In the genomic region with DNA sequence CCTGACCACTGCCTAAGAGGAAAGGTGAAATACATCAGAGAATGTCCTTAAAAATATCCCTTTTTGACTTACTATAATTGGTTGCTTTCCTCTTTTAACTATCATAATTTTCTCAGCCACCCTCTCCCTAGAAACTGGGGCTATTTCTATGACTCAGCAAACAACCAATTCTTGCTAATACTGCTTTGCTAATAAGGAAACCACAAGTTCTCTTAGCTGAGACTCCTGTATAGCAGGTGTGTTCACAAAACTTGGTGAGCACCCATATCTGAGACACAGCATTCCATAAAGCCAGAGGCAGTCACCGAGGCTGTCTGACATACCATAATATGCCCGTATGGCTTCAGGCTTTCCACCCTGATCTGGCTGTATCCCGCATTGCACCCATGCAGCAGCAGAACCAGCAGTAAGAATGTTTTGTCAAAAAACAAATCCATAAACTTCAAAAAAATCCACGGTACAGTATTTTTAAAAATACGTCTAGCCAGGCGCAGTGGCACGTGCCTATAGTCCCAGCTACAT, we compare ENCODE assay signal across 16 cellular contexts.
DNase-seq lines count a peak whose midpoint lies in the region; ATAC-seq and TF ChIP-seq lines count a peak whose summit lies in the region.
"Had no signal": no experiment of that assay in that cellular context is flagged by ENCODE, and none has a peak within 500 bp of the region (broad histone marks: within the 10 kb centered on the region; RNA-seq: fewer than 3 reads in every experiment).

No MANE protein-coding gene starts in this region.

- no peaks in the 10 kb centered on the region for H3F3A ChIP-seq in MM.1S (ENCODE audit: insufficient read depth, low read length)

- no peaks in the 10 kb centered on the region for H3K27me3 ChIP-seq in MM.1S (replicated peaks; ENCODE audit: insufficient read depth, low read length)

- peaks cover 19% of the 10 kb centered on the region for H3K4me1 ChIP-seq in MM.1S (ENCODE audit: low read length)
- H3K4me1 ChIP-seq: upper lobe of right lung had no signal

- H3K4me2 ChIP-seq in MM.1S (ENCODE audit: low read depth, low read length) = peak overlapping the region; percentile 7

- no peaks in the 10 kb centered on the region for H3K9me3 ChIP-seq in MM.1S (replicated peaks; ENCODE audit: insufficient read depth, low read length)
- H3K9me3 ChIP-seq: upper lobe of right lung had no signal

- H3K9me3 Mint-ChIP-seq in natural killer cell treated with Interleukin-12 subunit alpha and Interleukin-12 subunit beta and Interleukin-15 and Interleukin-18, amount 100 ng/mL, for 72 hours = no peaks in the 10 kb centered on the region
- H3K9me3 Mint-ChIP-seq in stimulated activated effector memory CD8-positive, alpha-beta T cell treated with anti-CD3 and anti-CD28 coated beads, Interleukin-12 subunit alpha, Interleukin-12 subunit beta, amount 100 ng/mL, for 72 hours = no peaks in the 10 kb centered on the region
- H3K9me3 Mint-ChIP-seq: activated naive CD8-positive, alpha-beta T cell treated with anti-CD3 and anti-CD28 coated beads, Interleukin-2, amount 10 ng/mL, durations not matched to agents 7 days and 5 days; mesothelial cell of epicardium had no signal

- H3K27me3 Mint-ChIP-seq in natural killer cell treated with Interleukin-12 subunit alpha and Interleukin-12 subunit beta and Interleukin-15 and Interleukin-18, amount 100 ng/mL, for 72 hours = peaks cover 23 to 59% of the 10 kb centered on the region in 2 donors

- H3K9me2 ChIP-seq in MM.1S (replicated peaks; ENCODE audit: insufficient read depth, low read length) = no peaks in the 10 kb centered on the region

- H3K4me3 ChIP-seq in GM12864 (ENCODE audit: low read depth, low read length) = no peak overlapping the region
- no peak overlapping the region for H3K4me3 ChIP-seq in MM.1S (ENCODE audit: low read length)
- no peak overlapping the region for H3K4me3 ChIP-seq in foreskin fibroblast (ENCODE audit: low read depth in 1 of 2, low read length in 2 of 2)
- H3K4me3 ChIP-seq: upper lobe of right lung had no signal

- H2AFZ ChIP-seq in MM.1S (ENCODE audit: low read length) = no peak overlapping the region

- no peak for TF ChIP-seq CTCF in GM12864 (IDR thresholded peaks at IDR 0.05; ENCODE audit: low read depth, low read length, missing control alignments)
- TF ChIP-seq CTCF in MM.1S (IDR thresholded peaks at IDR 0.05; ENCODE audit: low read length) = no peak
- no peak for TF ChIP-seq CTCF in foreskin fibroblast (IDR thresholded peaks at IDR 0.05; ENCODE audit: low read depth, low read length)

- no peak overlapping the region for H3K27ac ChIP-seq in MM.1S (ENCODE audit: low read length)
- H3K27ac ChIP-seq: upper lobe of right lung had no signal

- no peak overlapping the region for H3K27ac Mint-ChIP-seq in natural killer cell treated with Interleukin-12 subunit alpha and Interleukin-12 subunit beta and Interleukin-15 and Interleukin-18, amount 100 ng/mL, for 72 hours
- no peak overlapping the region for H3K27ac Mint-ChIP-seq in stimulated activated effector memory CD8-positive, alpha-beta T cell treated with anti-CD3 and anti-CD28 coated beads, Interleukin-12 subunit alpha, Interleukin-12 subunit beta, amount 100 ng/mL, for 72 hours
- H3K27ac Mint-ChIP-seq: activated CD8-positive, alpha-beta memory T cell treated with anti-CD3 and anti-CD28 coated beads, Interleukin-2, amount 10 ng/mL, durations not matched to agents 7 days and 5 days; activated naive CD8-positive, alpha-beta T cell treated with anti-CD3 and anti-CD28 coated beads, Interleukin-2, amount 10 ng/mL, durations not matched to agents 7 days and 5 days; mesothelial cell of epicardium had no signal

- H3K36me3 Mint-ChIP-seq in natural killer cell treated with Interleukin-12 subunit alpha and Interleukin-12 subunit beta and Interleukin-15 and Interleukin-18, amount 100 ng/mL, for 72 hours = no peaks in the 10 kb centered on the region
- no peaks in the 10 kb centered on the region for H3K36me3 Mint-ChIP-seq in stimulated activated effector memory CD8-positive, alpha-beta T cell treated with anti-CD3 and anti-CD28 coated beads, Interleukin-12 subunit alpha, Interleukin-12 subunit beta, amount 100 ng/mL, for 72 hours
- H3K36me3 Mint-ChIP-seq: activated CD8-positive, alpha-beta memory T cell treated with anti-CD3 and anti-CD28 coated beads, Interleukin-2, amount 10 ng/mL, durations not matched to agents 7 days and 5 days; activated naive CD8-positive, alpha-beta T cell treated with anti-CD3 and anti-CD28 coated beads, Interleukin-2, amount 10 ng/mL, durations not matched to agents 7 days and 5 days; mesothelial cell of epicardium had no signal

- no peaks in the 10 kb centered on the region for H4K20me1 ChIP-seq in MM.1S (ENCODE audit: insufficient read depth, low read length)

- no peak overlapping the region for H3K9ac ChIP-seq in MM.1S (ENCODE audit: low read length)

- H3K36me3 ChIP-seq in MM.1S (replicated peaks; ENCODE audit: insufficient read depth, low read length) = no peaks in the 10 kb centered on the region
- H3K36me3 ChIP-seq: upper lobe of right lung had no signal

- ATAC-seq in GM21360 (IDR thresholded peaks at IDR 0.05; ENCODE audit: unreplicated experiment) (peak; percentile 95), HG02870 (IDR thresholded peaks at IDR 0.05; ENCODE audit: unreplicated experiment) (peak; percentile 97)
- no peak for ATAC-seq in natural killer cell treated with Interleukin-12 subunit alpha and Interleukin-12 subunit beta and Interleukin-15 and Interleukin-18, amount 100 ng/mL, for 72 hours
- no peak for ATAC-seq in stimulated activated effector memory CD8-positive, alpha-beta T cell treated with anti-CD3 and anti-CD28 coated beads, Interleukin-12 subunit alpha, Interleukin-12 subunit beta, amount 100 ng/mL, for 72 hours
- ATAC-seq: activated CD8-positive, alpha-beta memory T cell treated with anti-CD3 and anti-CD28 coated beads, Interleukin-2, amount 10 ng/mL, durations not matched to agents 7 days and 5 days; upper lobe of right lung had no signal

- DNase-seq in GM12864 (ENCODE audit: low read depth) = peak; percentile 7
- peak; percentile 87 for DNase-seq in MM.1S
- no peak for DNase-seq in natural killer cell treated with Interleukin-12 subunit alpha and Interleukin-12 subunit beta and Interleukin-15 and Interleukin-18, amount 100 ng/mL, for 72 hours (ENCODE audit: low spot score)
- no peak for DNase-seq in foreskin fibroblast
- no peak for DNase-seq in stimulated activated effector memory CD8-positive, alpha-beta T cell treated with anti-CD3 and anti-CD28 coated beads, Interleukin-12 subunit alpha, Interleukin-12 subunit beta, amount 100 ng/mL, for 72 hours (ENCODE audit: low spot score in 2 of 2)
- no peak for DNase-seq in GM03348 (ENCODE audit: low spot score)
- DNase-seq: activated CD8-positive, alpha-beta memory T cell treated with anti-CD3 and anti-CD28 coated beads, Interleukin-2, amount 10 ng/mL, durations not matched to agents 7 days and 5 days; activated naive CD8-positive, alpha-beta T cell treated with anti-CD3 and anti-CD28 coated beads, Interleukin-2, amount 10 ng/mL, durations not matched to agents 7 days and 5 days; COR-L47; NCI-H1105 treated with DMSO at 0.1 percent for 48 hours; NCI-H510A treated with DMSO at 0.1 percent for 48 hours; stimulated activated CD4-positive, alpha-beta T cell treated with anti-CD3 and anti-CD28 coated beads, Interleukin-12 subunit alpha, Interleukin-12 subunit beta, amount 100 ng/mL, for 4 hours; upper lobe of right lung had no signal

- H3K4me1 Mint-ChIP-seq in natural killer cell treated with Interleukin-12 subunit alpha and Interleukin-12 subunit beta and Interleukin-15 and Interleukin-18, amount 100 ng/mL, for 72 hours (ENCODE audit: low read depth in 2 of 2) = no peaks in the 10 kb centered on the region
- no peaks in the 10 kb centered on the region for H3K4me1 Mint-ChIP-seq in stimulated activated effector memory CD8-positive, alpha-beta T cell treated with anti-CD3 and anti-CD28 coated beads, Interleukin-12 subunit alpha, Interleukin-12 subunit beta, amount 100 ng/mL, for 72 hours

- H3K4me3 Mint-ChIP-seq in natural killer cell treated with Interleukin-12 subunit alpha and Interleukin-12 subunit beta and Interleukin-15 and Interleukin-18, amount 100 ng/mL, for 72 hours = no peak overlapping the region
- no peak overlapping the region for H3K4me3 Mint-ChIP-seq in stimulated activated effector memory CD8-positive, alpha-beta T cell treated with anti-CD3 and anti-CD28 coated beads, Interleukin-12 subunit alpha, Interleukin-12 subunit beta, amount 100 ng/mL, for 72 hours
- H3K4me3 Mint-ChIP-seq: activated CD8-positive, alpha-beta memory T cell treated with anti-CD3 and anti-CD28 coated beads, Interleukin-2, amount 10 ng/mL, durations not matched to agents 7 days and 5 days; activated naive CD8-positive, alpha-beta T cell treated with anti-CD3 and anti-CD28 coated beads, Interleukin-2, amount 10 ng/mL, durations not matched to agents 7 days and 5 days; mesothelial cell of epicardium had no signal

- no peaks in the 10 kb centered on the region for H3K79me2 ChIP-seq in MM.1S (ENCODE audit: low read length)

Comparison
In these comparisons a context has a peak if more than half of its experiments do, and no peak if none do; other contexts are left out.
1. DNase-seq: peak in GM12864 (single experiment) and MM.1S (single experiment); none in natural killer cell treated with Interleukin-12 subunit alpha and Interleukin-12 subunit beta and Interleukin-15 and Interleukin-18, amount 100 ng/mL, for 72 hours (single experiment), foreskin fibroblast (0 of 2), stimulated activated effector memory CD8-positive, alpha-beta T cell treated with anti-CD3 and anti-CD28 coated beads, Interleukin-12 subunit alpha, Interleukin-12 subunit beta, amount 100 ng/mL, for 72 hours (0 of 2) and GM03348 (single experiment).
2. ATAC-seq: peak in GM21360 (single experiment) and HG02870 (single experiment); none in natural killer cell treated with Interleukin-12 subunit alpha and Interleukin-12 subunit beta and Interleukin-15 and Interleukin-18, amount 100 ng/mL, for 72 hours (0 of 2) and stimulated activated effector memory CD8-positive, alpha-beta T cell treated with anti-CD3 and anti-CD28 coated beads, Interleukin-12 subunit alpha, Interleukin-12 subunit beta, amount 100 ng/mL, for 72 hours (single experiment).